In the genomic region with DNA sequence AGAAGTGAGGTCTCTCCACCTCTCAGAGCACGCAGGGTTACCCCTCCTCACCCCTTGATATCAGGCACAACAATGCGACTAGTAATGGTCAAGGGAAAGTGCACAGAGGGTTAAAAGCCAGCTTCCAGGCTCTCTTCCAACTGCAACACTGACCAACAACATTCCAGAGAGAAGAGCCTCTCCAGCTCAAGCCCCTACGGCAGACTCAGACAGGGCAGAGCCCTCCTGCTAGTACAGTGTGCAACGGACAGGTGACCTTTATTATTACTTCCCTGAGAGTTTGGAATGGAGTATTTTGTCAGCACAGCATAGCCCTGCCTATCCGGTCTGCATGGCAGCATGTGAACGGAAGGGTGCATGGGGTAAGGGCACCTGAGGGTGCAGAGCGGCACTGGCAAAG, we compare ENCODE assay signal across 14 cellular contexts.
"Had no signal": no experiment of that assay in that cellular context is flagged by ENCODE, and none has a peak within 500 bp of the region (broad histone marks: within the 10 kb centered on the region; RNA-seq: fewer than 3 reads in every experiment).

No MANE protein-coding gene starts in this region.

- DNase-seq: activated CD4-positive, alpha-beta memory T cell treated with anti-CD3 and anti-CD28 coated beads, Interleukin-2, amount 10 ng/mL, durations not matched to agents 7 days and 5 days; activated naive CD8-positive, alpha-beta T cell treated with anti-CD3 and anti-CD28 coated beads, Interleukin-2, amount 10 ng/mL, durations not matched to agents 7 days and 5 days; activated T-cell treated with anti-CD3 and anti-CD28 coated beads, Interleukin-2, amount 50 U/mL, for 72 hours; aorta; colonic mucosa; foreskin keratinocyte; islet precursor cell; naive thymus-derived CD4-positive, alpha-beta T cell; nucleus accumbens; right lobe of liver; stimulated activated naive CD4-positive, alpha-beta T cell; substantia nigra; SW 1271 had no signal

- H3K9me3 Mint-ChIP-seq: activated naive CD8-positive, alpha-beta T cell treated with anti-CD3 and anti-CD28 coated beads, Interleukin-2, amount 10 ng/mL, durations not matched to agents 7 days and 5 days; activated T-cell treated with anti-CD3 and anti-CD28 coated beads, Interleukin-2, amount 50 U/mL, for 72 hours; naive thymus-derived CD4-positive, alpha-beta T cell had no signal

- H3K36me3 Mint-ChIP-seq: activated naive CD8-positive, alpha-beta T cell treated with anti-CD3 and anti-CD28 coated beads, Interleukin-2, amount 10 ng/mL, durations not matched to agents 7 days and 5 days; naive thymus-derived CD4-positive, alpha-beta T cell had no signal

- H3K4me1 ChIP-seq: colonic mucosa, foreskin keratinocyte, right lobe of liver had no signal

- H3K27ac ChIP-seq: colonic mucosa, foreskin keratinocyte, right lobe of liver had no signal

- ATAC-seq: activated T-cell treated with anti-CD3 and anti-CD28 coated beads, Interleukin-2, amount 50 U/mL, for 72 hours; foreskin keratinocyte; naive thymus-derived CD4-positive, alpha-beta T cell; right lobe of liver had no signal

- H3K4me3 ChIP-seq: colonic mucosa, right lobe of liver had no signal

- H3K27me3 ChIP-seq: colonic mucosa, foreskin keratinocyte, right lobe of liver had no signal

- H3K9me3 ChIP-seq: colonic mucosa, right lobe of liver had no signal

- H3K27ac Mint-ChIP-seq: activated CD4-positive, alpha-beta memory T cell treated with anti-CD3 and anti-CD28 coated beads, Interleukin-2, amount 10 ng/mL, durations not matched to agents 7 days and 5 days; activated naive CD8-positive, alpha-beta T cell treated with anti-CD3 and anti-CD28 coated beads, Interleukin-2, amount 10 ng/mL, durations not matched to agents 7 days and 5 days; activated T-cell treated with anti-CD3 and anti-CD28 coated beads, Interleukin-2, amount 50 U/mL, for 72 hours; naive thymus-derived CD4-positive, alpha-beta T cell; progenitor cell of endocrine pancreas had no signal

- H3K4me1 Mint-ChIP-seq: activated CD4-positive, alpha-beta memory T cell treated with anti-CD3 and anti-CD28 coated beads, Interleukin-2, amount 10 ng/mL, durations not matched to agents 7 days and 5 days; activated naive CD8-positive, alpha-beta T cell treated with anti-CD3 and anti-CD28 coated beads, Interleukin-2, amount 10 ng/mL, durations not matched to agents 7 days and 5 days; naive thymus-derived CD4-positive, alpha-beta T cell had no signal

- H3K4me3 Mint-ChIP-seq: activated CD4-positive, alpha-beta memory T cell treated with anti-CD3 and anti-CD28 coated beads, Interleukin-2, amount 10 ng/mL, durations not matched to agents 7 days and 5 days; activated naive CD8-positive, alpha-beta T cell treated with anti-CD3 and anti-CD28 coated beads, Interleukin-2, amount 10 ng/mL, durations not matched to agents 7 days and 5 days; activated T-cell treated with anti-CD3 and anti-CD28 coated beads, Interleukin-2, amount 50 U/mL, for 72 hours; naive thymus-derived CD4-positive, alpha-beta T cell had no signal

- H3K27me3 Mint-ChIP-seq: progenitor cell of endocrine pancreas had no signal
